1 cellular context compared by ENCODE assay signal in genomic region chr7:22633954-22634474, GRCh38.
TF ChIP-seq lines count a peak whose summit lies in the region.

No MANE protein-coding gene starts in this region.

TF ChIP-seq in IMR-90, 13 proteins besides CTCF, POLR2A, EP300 and RAD21 (continued from another document):
- no peak for TF ChIP-seq BHLHE40 (IDR thresholded peaks at IDR 0.05; ENCODE audit: low read depth, low read length)
- TF ChIP-seq SMC3 (IDR thresholded peaks at IDR 0.05; ENCODE audit: low read depth, low read length), result no peak
- no peak for TF ChIP-seq CHD1 (IDR thresholded peaks at IDR 0.05; ENCODE audit: low read depth, low read length)
- TF ChIP-seq MAZ (IDR thresholded peaks at IDR 0.05; ENCODE audit: borderline replicate concordance, low read depth, low read length), result no peak
- no peak for TF ChIP-seq USF2 (IDR thresholded peaks at IDR 0.05; ENCODE audit: low read depth, low read length)
- no peak for TF ChIP-seq CEBPB (IDR thresholded peaks at IDR 0.05; ENCODE audit: low read depth, low read length)
TF ChIP-seq in IMR-90: peak in this region for 0.
